ENCODE assay signal across 8 cellular contexts in the genomic region with DNA sequence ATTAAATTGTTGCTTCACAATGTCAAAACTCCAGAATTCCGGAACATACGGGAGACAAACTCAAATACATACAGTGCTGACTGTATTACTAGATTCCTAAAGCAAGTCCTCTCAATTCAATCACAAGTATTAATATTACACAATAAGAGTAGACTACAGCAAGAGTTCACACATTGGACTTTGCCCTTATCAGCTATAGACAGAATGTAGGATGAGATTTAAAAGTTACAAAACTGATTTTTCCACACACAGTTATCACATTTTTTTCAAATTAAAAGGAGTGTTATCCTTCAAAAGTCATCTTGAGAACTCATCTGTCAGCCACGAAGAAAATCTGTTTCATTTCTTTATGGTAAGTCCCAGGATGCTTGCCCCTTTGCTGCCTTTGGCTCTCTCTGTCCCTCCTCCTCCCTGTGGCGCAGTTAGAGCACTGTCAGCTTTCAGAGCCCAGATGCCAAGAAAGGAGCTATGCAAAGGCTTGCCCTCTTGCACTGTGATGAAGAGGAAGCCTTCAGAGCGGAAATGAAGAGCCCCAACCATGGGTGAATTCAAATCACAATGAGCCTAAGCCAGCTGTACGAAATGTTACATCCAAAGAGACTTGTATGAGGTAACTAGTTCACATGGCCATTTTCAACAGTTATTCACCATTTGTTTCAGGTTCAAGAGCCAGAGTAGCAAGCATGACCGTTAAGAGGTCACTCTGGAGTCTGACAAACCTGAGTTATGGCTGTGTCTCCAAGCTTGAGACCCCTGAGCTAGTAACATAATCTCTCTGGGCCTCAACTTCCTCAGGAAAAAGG. TPM values are rescaled to one million over a fixed set of nuclear protein-coding genes. Genes with fewer than 3 reads are reported as not detected.
DNase-seq lines count a peak whose midpoint lies in the region; ATAC-seq and TF ChIP-seq lines count a peak whose summit lies in the region.

No MANE protein-coding gene starts in this region.

- H3K27ac ChIP-seq in heart right ventricle, result peak overlapping the region; percentile 44 to 94 (median 82)
- peak overlapping the region; percentile 38 to 96 (median 90) for H3K27ac ChIP-seq in gastrocnemius medialis

- WGBS in heart right ventricle, 2 donors, result 38 to 42% methylated on average over 7 of the region's 7 CpGs

- TF ChIP-seq CTCF in heart right ventricle (IDR thresholded peaks at IDR 0.05) (no peak), gastrocnemius medialis (IDR thresholded peaks at IDR 0.05 in 4 of 5, conservative IDR thresholded peaks at IDR 0.05 in 1 of 5) (no peak)

- H3K4me3 ChIP-seq in heart right ventricle (peak overlapping the region in 6 of 10 donors; percentile 21 to 77 (median 68)), gastrocnemius medialis (no peak overlapping the region)

- no peak for TF ChIP-seq POLR2A in gastrocnemius medialis (IDR thresholded peaks at IDR 0.05)

- H3K4me1 ChIP-seq in heart right ventricle, result peaks cover 5 to 98% (median 75%) of the 10 kb centered on the region in 9 donors
- peaks cover 86 to 87% of the 10 kb centered on the region in 2 donors for H3K4me1 ChIP-seq in gastrocnemius medialis

- H3K36me3 ChIP-seq in heart right ventricle (peaks cover 0 to 29% (median 3%) of the 10 kb centered on the region in 9 donors), gastrocnemius medialis (peaks cover 0 to 9% of the 10 kb centered on the region in 2 donors)

- in situ Hi-C loops in gastrocnemius medialis (cut with MboI; ENCODE audit: low sequenced_read_pairs in 4 of 4), result loop anchor here in 1 of 4 donors (25.0 kb wide), 1 partner anchor 1032 kb away; the partner anchor contains the start of gene DEPP1

- H3K27me3 Mint-ChIP-seq in T-helper 2 cell treated with Interferon-gamma antibody and Interleukin-4, amounts not matched to agents 5 μg/mL and 100 μg/mL, for 36 hours (ENCODE audit: low read depth), result no peaks in the 10 kb centered on the region

- H3K4me1 Mint-ChIP-seq in T-helper 2 cell treated with Interferon-gamma antibody and Interleukin-4, amounts not matched to agents 5 μg/mL and 100 μg/mL, for 36 hours (ENCODE audit: low read depth), result peaks cover 49% of the 10 kb centered on the region

- H3K27ac Mint-ChIP-seq in T-helper 2 cell treated with Interferon-gamma antibody and Interleukin-4, amounts not matched to agents 5 μg/mL and 100 μg/mL, for 36 hours, result no peak overlapping the region

- no peak for DNase-seq in T-helper 2 cell treated with Interferon-gamma antibody and Interleukin-4, amounts not matched to agents 5 μg/mL and 100 μg/mL, for 36 hours (ENCODE audit: low spot score)
- peak in 1 of 2 donors; percentile 54 for DNase-seq in heart right ventricle
- DNase-seq in gastrocnemius medialis, result peak; percentile 25 to 42
- no peak for DNase-seq in NCI-H146 treated with DMSO at 0.1 percent for 48 hours (lab: John Stamatoyannopoulos, UW; ENCODE audit: unreplicated experiment)
- no peak for DNase-seq in AG20443 (ENCODE audit: low spot score)
- DNase-seq in NCI-H510A treated with DMSO at 0.1 percent for 48 hours (lab: John Stamatoyannopoulos, UW), result no peak
- no peak for DNase-seq in posterior cingulate gyrus

- ATAC-seq in GM19397 (IDR thresholded peaks at IDR 0.05; ENCODE audit: unreplicated experiment) (peak; percentile 36), heart right ventricle (peak; percentile 38 to 71 (median 56)), gastrocnemius medialis (peak in 1 of 2 donors; percentile 47)

- no peaks in the 10 kb centered on the region for H3K9me3 Mint-ChIP-seq in T-helper 2 cell treated with Interferon-gamma antibody and Interleukin-4, amounts not matched to agents 5 μg/mL and 100 μg/mL, for 36 hours

- no peaks in the 10 kb centered on the region for H3K9me3 ChIP-seq in heart right ventricle
- no peaks in the 10 kb centered on the region for H3K9me3 ChIP-seq in gastrocnemius medialis

- intact Hi-C loops in heart right ventricle (cut with DNase I) (loop anchor here in 3 of 10 donors (5.0 to 10.0 kb wide), 2 partner anchors 42 to 45 kb away; partner anchors contain the start of gene TIMM23 (in 2 of the 3)), gastrocnemius medialis (cut with DNase I; ENCODE audit: low total_unique reads) (loop anchor here (5.0 to 10.0 kb wide), 2 partner anchors 37 to 1015 kb away; partner anchors contain the start of gene ZNF22), posterior cingulate gyrus (cut with DNase I) (loop anchor here (10.0 kb wide), 1 partner anchor 45 kb away; the partner anchor contains the start of gene TIMM23)

- H3K4me3 Mint-ChIP-seq in T-helper 2 cell treated with Interferon-gamma antibody and Interleukin-4, amounts not matched to agents 5 μg/mL and 100 μg/mL, for 36 hours, result peak overlapping the region; percentile 4

- H3K27me3 ChIP-seq in heart right ventricle (no peaks in the 10 kb centered on the region), gastrocnemius medialis (no peaks in the 10 kb centered on the region)

- peaks cover 24% of the 10 kb centered on the region for H3K36me3 Mint-ChIP-seq in T-helper 2 cell treated with Interferon-gamma antibody and Interleukin-4, amounts not matched to agents 5 μg/mL and 100 μg/mL, for 36 hours (ENCODE audit: low read depth)

RNA-seq across cellular contexts. Expression of gene NCOA4, which starts 10.7 kb away (rescaled TPM):
- total RNA-seq in heart right ventricle, result 100 to 1,000 TPM; 224 to 287 (median 259) TPM
- 10 to 100 TPM; 36.7 to 60.2 TPM for polyA plus RNA-seq in heart right ventricle
- total RNA-seq in gastrocnemius medialis, result 100 to 1,000 TPM; 139 to 173 (median 157) TPM

RNA-seq across cellular contexts. Expression of gene MSMB, which starts 26.3 kb away (rescaled TPM):
- not detected for total RNA-seq in heart right ventricle
- not detected for polyA plus RNA-seq in heart right ventricle
- total RNA-seq in gastrocnemius medialis, result not detected

RNA-seq across cellular contexts. Expression of gene TIMM23, which starts 47.5 kb away (rescaled TPM):
- 100 to 1,000 TPM in 1 of 10 donors, 10 to 100 TPM in 9; 73.5 to 109 (median 83.1) TPM for total RNA-seq in heart right ventricle
- 100 to 1,000 TPM in 1 of 2 donors, 10 to 100 TPM in 1; 95.7 to 113 TPM for polyA plus RNA-seq in heart right ventricle
- 100 to 1,000 TPM; 105 to 134 (median 126) TPM for total RNA-seq in gastrocnemius medialis

Comparison
In these comparisons a context has a peak if more than half of its experiments do, and no peak if none do; other contexts are left out.
1. DNase-seq: peak in gastrocnemius medialis (2 of 2); none in T-helper 2 cell treated with Interferon-gamma antibody and Interleukin-4, amounts not matched to agents 5 μg/mL and 100 μg/mL, for 36 hours (single experiment), NCI-H146 treated with DMSO at 0.1 percent for 48 hours (single experiment), AG20443 (single experiment), NCI-H510A treated with DMSO at 0.1 percent for 48 hours (single experiment) and posterior cingulate gyrus (0 of 10).
2. H3K4me3 ChIP-seq: peak in heart right ventricle (6 of 10); none in gastrocnemius medialis (0 of 4).